8 cellular contexts compared by ENCODE assay signal in genomic region chr2:33372940-33373553, GRCh38.
DNase-seq lines count a peak whose midpoint lies in the region; ATAC-seq and TF ChIP-seq lines count a peak whose summit lies in the region.

No MANE protein-coding gene starts in this region.

- H3K9ac ChIP-seq in Karpas-422 (ENCODE audit: low read length), result no peak overlapping the region

- no peaks in the 10 kb centered on the region for H3K9me2 ChIP-seq in Karpas-422 (replicated peaks; ENCODE audit: insufficient read depth, low read length)

- intact Hi-C loops in prostate gland (cut with DNase I), result loop anchor here (5.0 to 10.0 kb wide), 2 partner anchors 336 to 598 kb away; no protein-coding TSS in a partner anchor

- H3K4me3 ChIP-seq in AG04450 (ENCODE audit: low read depth, low read length) (no peak overlapping the region), Karpas-422 (ENCODE audit: low read length) (no peak overlapping the region), fibroblast of pulmonary artery (replicated peaks; ENCODE audit: low read depth, low read length) (no peak overlapping the region), prostate gland (no peak overlapping the region)

- CTCF ChIA-PET in AG04450 (lab: Charles Lee), result interaction anchor here (0.6 to 1.1 kb wide), 6 partner anchors 11 to 599 kb away, joined by 3 to 13 read pairs (median 6); no protein-coding TSS in a partner anchor

- DNase-seq in AG04450 (ENCODE audit: low read depth, low spot score), result no peak
- DNase-seq in GDM1 (lab: John Stamatoyannopoulos, UW), result peak; percentile 26
- DNase-seq in Karpas-422, result peak; percentile 79
- peak; percentile 35 for DNase-seq in SK-N-DZ (ENCODE audit: low spot score)
- peak; percentile 55 for DNase-seq in fibroblast of pulmonary artery (ENCODE audit: low read depth)
- DNase-seq in prostate gland (ENCODE audit: low spot score), result peak; percentile 39
- DNase-seq in NCI-H446 treated with DMSO at 0.1 percent for 48 hours (lab: John Stamatoyannopoulos, UW), result no peak

- H3K4me2 ChIP-seq in Karpas-422 (ENCODE audit: low read depth, low read length, poor library complexity, severe bottlenecking), result no peak overlapping the region

- no peaks in the 10 kb centered on the region for H3K36me3 ChIP-seq in Karpas-422 (ENCODE audit: insufficient read depth, low read length)
- no peaks in the 10 kb centered on the region for H3K36me3 ChIP-seq in prostate gland

- no peak overlapping the region for H2AFZ ChIP-seq in Karpas-422 (ENCODE audit: low read length)

- POLR2A ChIA-PET in AG04450 (lab: Yijun Ruan, JAX), result no interaction called here

- no peaks in the 10 kb centered on the region for H4K20me1 ChIP-seq in Karpas-422 (ENCODE audit: insufficient read depth, low read depth, low read length)

- peak; percentile 64 for TF ChIP-seq CTCF in AG04450 (IDR thresholded peaks at IDR 0.05; ENCODE audit: low read depth, low read length)
- TF ChIP-seq CTCF in fibroblast of pulmonary artery (IDR thresholded peaks at IDR 0.05; ENCODE audit: low read length, missing control alignments), result peak; percentile 77
- TF ChIP-seq CTCF in prostate gland (IDR thresholded peaks at IDR 0.05), result peak; percentile 44 to 77 (median 68)

- TF ChIP-seq POLR2A in prostate gland (IDR thresholded peaks at IDR 0.05), result no peak

- WGBS in prostate gland, result 26% methylated on average over 5 of the region's 5 CpGs

- no peaks in the 10 kb centered on the region for H3K27me3 ChIP-seq in AG04450 (ENCODE audit: control insufficient read depth, insufficient read depth, low read length)
- H3K27me3 ChIP-seq in Karpas-422 (ENCODE audit: low read length), result no peaks in the 10 kb centered on the region
- H3K27me3 ChIP-seq in prostate gland (replicated peaks; ENCODE audit: insufficient read depth), result no peaks in the 10 kb centered on the region

- no peaks in the 10 kb centered on the region for H3K79me2 ChIP-seq in Karpas-422 (ENCODE audit: low read length)

- no peak overlapping the region for H3K27ac ChIP-seq in AG04450 (ENCODE audit: low read depth, low read length)
- H3K27ac ChIP-seq in Karpas-422 (ENCODE audit: low read length), result no peak overlapping the region
- H3K27ac ChIP-seq in prostate gland, result no peak overlapping the region

- no peak for ATAC-seq in activated CD4-positive, CD25-positive, alpha-beta regulatory T cell treated with anti-CD3 and anti-CD28 coated beads, Interleukin-2, amount 50 U/mL, for 24 hours

- H3K4me1 ChIP-seq in Karpas-422 (ENCODE audit: low read length) (no peaks in the 10 kb centered on the region), prostate gland (replicated peaks) (no peaks in the 10 kb centered on the region)

- H3K9me3 ChIP-seq in AG04450 (ENCODE audit: control insufficient read depth, insufficient read depth, low read length) (no peaks in the 10 kb centered on the region), Karpas-422 (ENCODE audit: low read length) (no peaks in the 10 kb centered on the region), prostate gland (no peaks in the 10 kb centered on the region)

Comparison
In these comparisons a context has a peak if more than half of its experiments do, and no peak if none do; other contexts are left out.
1. DNase-seq: peak in GDM1 (single experiment), Karpas-422 (single experiment), SK-N-DZ (single experiment), fibroblast of pulmonary artery (single experiment) and prostate gland (single experiment); none in AG04450 (single experiment) and NCI-H446 treated with DMSO at 0.1 percent for 48 hours (single experiment).
2. Peak in every context shown above with its lines, with median percentiles within 50 percentile points of each other: CTCF ChIP-seq.